Comparison of ENCODE assay signal across 14 cellular contexts in genomic region chrX:47176101-47176740, GRCh38.
"Had no signal": no experiment of that assay in that cellular context is flagged by ENCODE, and none has a peak within 500 bp of the region (broad histone marks: within the 10 kb centered on the region; RNA-seq: fewer than 3 reads in every experiment).

No MANE protein-coding gene starts in this region.

- H3K27ac Mint-ChIP-seq: activated CD8-positive, alpha-beta T cell treated with anti-CD3 and anti-CD28 coated beads, Interleukin-2, amount 10 ng/mL, durations not matched to agents 7 days and 5 days; activated naive CD4-positive, alpha-beta T cell treated with anti-CD3 and anti-CD28 coated beads for 36 hours; activated T-helper 1 cell treated with anti-CD3 and anti-CD28 coated beads, Interleukin-12 subunit alpha, Interleukin-12 subunit beta, Interleukin-2, Interleukin-4 antibody, amounts not matched to agents 30 ng/mL and 10 ng/mL and 1 ng/mL, durations not matched to agents 14 hours and 24 hours and 36 hours; nephron progenitor cell; T-helper 17 cell had no signal

- H3K4me1 Mint-ChIP-seq: activated CD4-positive, alpha-beta T cell treated with anti-CD3 and anti-CD28 coated beads, Interleukin-2, amount 10 ng/mL, durations not matched to agents 24 days and 14 days; nephron progenitor cell; T-helper 17 cell had no signal

- DNase-seq: activated CD4-positive, alpha-beta T cell treated with anti-CD3 and anti-CD28 coated beads, Interleukin-2, amount 10 ng/mL, durations not matched to agents 24 days and 14 days; activated CD8-positive, alpha-beta memory T cell treated with anti-CD3 and anti-CD28 coated beads, Interleukin-2, amount 50 U/mL, for 4 hours; activated CD8-positive, alpha-beta T cell treated with anti-CD3 and anti-CD28 coated beads, Interleukin-2, amount 10 ng/mL, durations not matched to agents 7 days and 5 days; activated naive CD4-positive, alpha-beta T cell treated with anti-CD3 and anti-CD28 coated beads for 36 hours; heart right ventricle; mesendoderm; nephron progenitor cell; stimulated activated naive CD4-positive, alpha-beta T cell; substantia nigra; T-helper 17 cell; transverse colon had no signal

- ATAC-seq: activated CD8-positive, alpha-beta T cell treated with anti-CD3 and anti-CD28 coated beads, Interleukin-2, amount 10 ng/mL, durations not matched to agents 7 days and 5 days; gastroesophageal sphincter; heart right ventricle; left lung; T-helper 17 cell had no signal

- H3K27me3 Mint-ChIP-seq: activated CD4-positive, alpha-beta T cell treated with anti-CD3 and anti-CD28 coated beads, Interleukin-2, amount 10 ng/mL, durations not matched to agents 24 days and 14 days; T-helper 17 cell had no signal

- H3K9me3 Mint-ChIP-seq: activated CD4-positive, alpha-beta T cell treated with anti-CD3 and anti-CD28 coated beads, Interleukin-2, amount 10 ng/mL, durations not matched to agents 24 days and 14 days; activated naive CD4-positive, alpha-beta T cell treated with anti-CD3 and anti-CD28 coated beads for 36 hours; activated T-helper 1 cell treated with anti-CD3 and anti-CD28 coated beads, Interleukin-12 subunit alpha, Interleukin-12 subunit beta, Interleukin-2, Interleukin-4 antibody, amounts not matched to agents 30 ng/mL and 10 ng/mL and 1 ng/mL, durations not matched to agents 14 hours and 24 hours and 36 hours had no signal

- H3K4me3 Mint-ChIP-seq: activated CD4-positive, alpha-beta T cell treated with anti-CD3 and anti-CD28 coated beads, Interleukin-2, amount 10 ng/mL, durations not matched to agents 24 days and 14 days; activated CD8-positive, alpha-beta T cell treated with anti-CD3 and anti-CD28 coated beads, Interleukin-2, amount 10 ng/mL, durations not matched to agents 7 days and 5 days; activated naive CD4-positive, alpha-beta T cell treated with anti-CD3 and anti-CD28 coated beads for 36 hours; activated T-helper 1 cell treated with anti-CD3 and anti-CD28 coated beads, Interleukin-12 subunit alpha, Interleukin-12 subunit beta, Interleukin-2, Interleukin-4 antibody, amounts not matched to agents 30 ng/mL and 10 ng/mL and 1 ng/mL, durations not matched to agents 14 hours and 24 hours and 36 hours; nephron progenitor cell; T-helper 17 cell had no signal
